1 cellular context compared by ENCODE assay signal in the genomic region with DNA sequence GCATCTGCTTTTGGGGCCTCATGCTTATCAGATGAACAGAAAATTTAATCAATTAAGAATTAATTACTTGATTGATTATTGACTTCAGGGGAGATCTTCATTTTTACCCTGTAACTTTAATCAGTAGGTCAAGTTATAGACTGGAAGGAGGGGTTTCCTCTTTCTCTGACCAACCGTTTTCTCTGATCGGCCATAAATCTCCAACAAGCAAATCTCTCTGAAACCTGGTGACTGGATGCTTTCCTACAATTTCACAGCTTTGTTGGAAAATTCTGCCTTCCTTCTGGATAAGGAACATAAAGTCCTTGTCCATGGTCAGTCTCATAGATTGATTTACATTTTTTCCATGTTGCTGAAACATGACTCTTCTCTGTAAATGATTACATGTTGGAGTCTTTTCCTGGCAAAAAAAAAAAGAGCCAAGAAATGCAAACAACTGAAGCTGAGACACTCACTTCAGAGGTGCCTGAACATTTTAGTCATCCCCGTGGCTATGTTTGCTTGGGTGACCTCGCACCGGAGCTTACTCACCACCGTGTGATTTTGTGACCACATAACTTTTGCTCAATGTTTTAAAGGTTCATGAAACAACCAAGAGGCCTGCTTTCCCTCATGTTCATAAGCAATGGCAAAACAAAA.
TF ChIP-seq lines count a peak whose summit lies in the region.

No MANE protein-coding gene starts in this region.

TF ChIP-seq in SK-N-SH treated with all-trans-retinoic acid at 6 μM for 48 hours, 23 proteins besides CTCF, POLR2A, EP300 and RAD21 (continued from another document):
- TF ChIP-seq, protein P1, sequence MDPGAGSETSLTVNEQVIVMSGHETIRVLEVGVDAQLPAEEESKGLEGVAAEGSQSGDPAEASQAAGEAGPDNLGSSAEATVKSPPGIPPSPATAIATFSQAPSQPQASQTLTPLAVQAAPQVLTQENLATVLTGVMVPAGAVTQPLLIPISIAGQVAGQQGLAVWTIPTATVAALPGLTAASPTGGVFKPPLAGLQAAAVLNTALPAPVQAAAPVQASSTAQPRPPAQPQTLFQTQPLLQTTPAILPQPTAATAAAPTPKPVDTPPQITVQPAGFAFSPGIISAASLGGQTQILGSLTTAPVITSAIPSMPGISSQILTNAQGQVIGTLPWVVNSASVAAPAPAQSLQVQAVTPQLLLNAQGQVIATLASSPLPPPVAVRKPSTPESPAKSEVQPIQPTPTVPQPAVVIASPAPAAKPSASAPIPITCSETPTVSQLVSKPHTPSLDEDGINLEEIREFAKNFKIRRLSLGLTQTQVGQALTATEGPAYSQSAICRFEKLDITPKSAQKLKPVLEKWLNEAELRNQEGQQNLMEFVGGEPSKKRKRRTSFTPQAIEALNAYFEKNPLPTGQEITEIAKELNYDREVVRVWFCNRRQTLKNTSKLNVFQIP (CRISPR knock-in tag; IDR thresholded peaks at IDR 0.05; ENCODE audit: borderline replicate concordance, low read depth), result no peak
- TF ChIP-seq, protein P2, sequence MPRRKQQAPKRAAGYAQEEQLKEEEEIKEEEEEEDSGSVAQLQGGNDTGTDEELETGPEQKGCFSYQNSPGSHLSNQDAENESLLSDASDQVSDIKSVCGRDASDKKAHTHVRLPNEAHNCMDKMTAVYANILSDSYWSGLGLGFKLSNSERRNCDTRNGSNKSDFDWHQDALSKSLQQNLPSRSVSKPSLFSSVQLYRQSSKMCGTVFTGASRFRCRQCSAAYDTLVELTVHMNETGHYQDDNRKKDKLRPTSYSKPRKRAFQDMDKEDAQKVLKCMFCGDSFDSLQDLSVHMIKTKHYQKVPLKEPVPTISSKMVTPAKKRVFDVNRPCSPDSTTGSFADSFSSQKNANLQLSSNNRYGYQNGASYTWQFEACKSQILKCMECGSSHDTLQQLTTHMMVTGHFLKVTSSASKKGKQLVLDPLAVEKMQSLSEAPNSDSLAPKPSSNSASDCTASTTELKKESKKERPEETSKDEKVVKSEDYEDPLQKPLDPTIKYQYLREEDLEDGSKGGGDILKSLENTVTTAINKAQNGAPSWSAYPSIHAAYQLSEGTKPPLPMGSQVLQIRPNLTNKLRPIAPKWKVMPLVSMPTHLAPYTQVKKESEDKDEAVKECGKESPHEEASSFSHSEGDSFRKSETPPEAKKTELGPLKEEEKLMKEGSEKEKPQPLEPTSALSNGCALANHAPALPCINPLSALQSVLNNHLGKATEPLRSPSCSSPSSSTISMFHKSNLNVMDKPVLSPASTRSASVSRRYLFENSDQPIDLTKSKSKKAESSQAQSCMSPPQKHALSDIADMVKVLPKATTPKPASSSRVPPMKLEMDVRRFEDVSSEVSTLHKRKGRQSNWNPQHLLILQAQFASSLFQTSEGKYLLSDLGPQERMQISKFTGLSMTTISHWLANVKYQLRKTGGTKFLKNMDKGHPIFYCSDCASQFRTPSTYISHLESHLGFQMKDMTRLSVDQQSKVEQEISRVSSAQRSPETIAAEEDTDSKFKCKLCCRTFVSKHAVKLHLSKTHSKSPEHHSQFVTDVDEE (CRISPR knock-in tag; IDR thresholded peaks at IDR 0.05), result no peak
- no peak for TF ChIP-seq ESRRG (CRISPR knock-in tag; IDR thresholded peaks at IDR 0.05)
- no peak for TF ChIP-seq SNAI2 (CRISPR knock-in tag; IDR thresholded peaks at IDR 0.05)
- TF ChIP-seq TOX (CRISPR knock-in tag; IDR thresholded peaks at IDR 0.05; ENCODE audit: borderline replicate concordance), result no peak
- TF ChIP-seq ZC3H10 (CRISPR knock-in tag; IDR thresholded peaks at IDR 0.05), result no peak
